19 cellular contexts compared by ENCODE assay signal in genomic region chr11:17591293-17591692, GRCh38. TPM values are rescaled to one million over a fixed set of nuclear protein-coding genes. Genes with fewer than 3 reads are reported as not detected.
DNase-seq lines count a peak whose midpoint lies in the region; ATAC-seq and TF ChIP-seq lines count a peak whose summit lies in the region.
"Had no signal": no experiment of that assay in that cellular context is flagged by ENCODE, and none has a peak within 500 bp of the region (broad histone marks: within the 10 kb centered on the region; RNA-seq: fewer than 3 reads in every experiment).

No MANE protein-coding gene starts in this region.

- no peak for DNase-seq in IMR-90
- DNase-seq in coronary artery (ENCODE audit: low spot score), result peak; percentile 55
- DNase-seq in left lung, result peak; percentile 21 to 40
- peak; percentile 56 for DNase-seq in spleen
- no peak for DNase-seq in anterior cingulate cortex (lab: John Stamatoyannopoulos, UW)
- no peak for DNase-seq in OCI-M2 (lab: John Stamatoyannopoulos, UW; ENCODE audit: unreplicated experiment)
- no peak for DNase-seq in PC-3
- DNase-seq in HEK293T (ENCODE audit: extremely low spot score), result no peak
- DNase-seq: BE2C; CD8-positive, alpha-beta T cell; COR-L47; DMS153; DMS79 treated with DMSO at 0.1 percent for 48 hours; EL; GM23248 had no signal

- POLR2A ChIA-PET in IMR-90 (lab: Charles Lee; ENCODE audit: unreplicated experiment) (no interaction called here), PC-3 (lab: Charles Lee; ENCODE audit: unreplicated experiment) (no interaction called here), HEK293T (lab: Yijun Ruan, JAX) (no interaction called here)

- H3K79me2 ChIP-seq in PC-3 (ENCODE audit: low read length), result no peaks in the 10 kb centered on the region

- H3K9ac ChIP-seq in IMR-90 (ENCODE audit: low read depth, low read length), result no peak overlapping the region
- H3K9ac ChIP-seq in PC-3 (ENCODE audit: low read length), result no peak overlapping the region
- H3K9ac ChIP-seq: GM23248 had no signal

- H3K27me3 ChIP-seq in IMR-90 (ENCODE audit: control insufficient read depth, insufficient read depth, low read length), result peaks cover 3% of the 10 kb centered on the region; the same call in 1 of the 2 replicates
- peaks cover 0 to 7% of the 10 kb centered on the region in 2 donors for H3K27me3 ChIP-seq in left lung
- H3K27me3 ChIP-seq in spleen (replicated peaks in 1 of 7), result peaks cover 0 to 29% (median 0%) of the 10 kb centered on the region in 7 donors
- peaks cover 64% of the 10 kb centered on the region for H3K27me3 ChIP-seq in PC-3 (ENCODE audit: low read length)
- H3K27me3 ChIP-seq: BE2C had no signal

- TF ChIP-seq POLR2A in IMR-90 (IDR thresholded peaks at IDR 0.05; ENCODE audit: low read depth, low read length) (no peak), spleen (IDR thresholded peaks at IDR 0.05) (no peak)

- H3K14ac ChIP-seq in IMR-90 (replicated peaks; ENCODE audit: low read depth, low read length), result no peak overlapping the region

- no peak for TF ChIP-seq CTCF in IMR-90 (conservative IDR thresholded peaks at IDR 0.05; ENCODE audit: low read depth, low read length)
- no peak for TF ChIP-seq CTCF in coronary artery (IDR thresholded peaks at IDR 0.05)
- TF ChIP-seq CTCF in left lung (IDR thresholded peaks at IDR 0.05), result no peak
- TF ChIP-seq CTCF in spleen (IDR thresholded peaks at IDR 0.05 in 8 of 11, conservative IDR thresholded peaks at IDR 0.05 in 3 of 11), result no peak
- TF ChIP-seq CTCF in PC-3 (conservative IDR thresholded peaks at IDR 0.05; ENCODE audit: low read depth, low read length), result no peak

- intact Hi-C loops in IMR-90 (cut with micrococcal nuclease) (no loop called here), left lung (cut with DNase I) (no loop called here), spleen (cut with DNase I; ENCODE audit: low total_unique reads) (no loop called here), PC-3 (cut with micrococcal nuclease) (no loop called here)

- H4K5ac ChIP-seq in IMR-90 (ENCODE audit: low read depth, low read length), result no peak overlapping the region

- peak overlapping the region; percentile 12 for H2AK9ac ChIP-seq in IMR-90 (replicated peaks; ENCODE audit: low read depth, low read length, poor library complexity)

- BruUV-seq in IMR-90 (replicated peaks; lab: Mats Ljungman, UMichigan), result no TSS peak
- no TSS peak for BruUV-seq in PC-3 (replicated peaks; lab: Mats Ljungman, UMichigan)

- H3K4me1 ChIP-seq in IMR-90 (ENCODE audit: control insufficient read depth, insufficient read depth, low read length), result no peaks in the 10 kb centered on the region
- H3K4me1 ChIP-seq in left lung, result no peaks in the 10 kb centered on the region
- H3K4me1 ChIP-seq in spleen, result no peaks in the 10 kb centered on the region
- no peaks in the 10 kb centered on the region for H3K4me1 ChIP-seq in PC-3 (ENCODE audit: insufficient read depth, low read length)
- H3K4me1 ChIP-seq: A549, BE2C had no signal

- ATAC-seq in IMR-90 (ENCODE audit: low read depth) (no peak), left lung (no peak), PC-3 (no peak)
- ATAC-seq: A549; CD8-positive, alpha-beta T cell had no signal

- no peak overlapping the region for H2BK5ac ChIP-seq in IMR-90 (ENCODE audit: low read depth, low read length, poor library complexity, severe bottlenecking)

- no peaks in the 10 kb centered on the region for H4K20me1 ChIP-seq in IMR-90 (ENCODE audit: insufficient read depth, low read length)
- no peaks in the 10 kb centered on the region for H4K20me1 ChIP-seq in PC-3 (ENCODE audit: low read length)

- no peak overlapping the region for H3K23ac ChIP-seq in IMR-90 (ENCODE audit: low read depth, low read length)

- no peak overlapping the region for H2AK5ac ChIP-seq in IMR-90 (ENCODE audit: low read depth, low read length)

- H2BK15ac ChIP-seq in IMR-90 (ENCODE audit: low read depth, low read length), result no peak overlapping the region

- no peak overlapping the region for H3K4me3 ChIP-seq in IMR-90 (ENCODE audit: insufficient read depth, low read depth, low read length)
- no peak overlapping the region for H3K4me3 ChIP-seq in coronary artery
- no peak overlapping the region for H3K4me3 ChIP-seq in left lung
- H3K4me3 ChIP-seq in spleen, result no peak overlapping the region
- H3K4me3 ChIP-seq in PC-3 (ENCODE audit: low read length), result no peak overlapping the region
- H3K4me3 ChIP-seq: A549, GM23248 had no signal

- H3K4me2 ChIP-seq in IMR-90 (ENCODE audit: low read depth, low read length) (no peak overlapping the region), PC-3 (ENCODE audit: low read length) (no peak overlapping the region)
- H3K4me2 ChIP-seq: A549 had no signal

- no peak overlapping the region for H2BK120ac ChIP-seq in IMR-90 (ENCODE audit: low read depth, low read length)

- H3K36me3 ChIP-seq in IMR-90 (ENCODE audit: control insufficient read depth, insufficient read depth, low read length) (no peaks in the 10 kb centered on the region), left lung (no peaks in the 10 kb centered on the region), spleen (no peaks in the 10 kb centered on the region), PC-3 (ENCODE audit: low read depth, low read length) (no peaks in the 10 kb centered on the region)
- H3K36me3 ChIP-seq: BE2C had no signal

- H3K27ac ChIP-seq in IMR-90 (ENCODE audit: insufficient read depth, low read length), result no peak overlapping the region
- no peak overlapping the region for H3K27ac ChIP-seq in coronary artery
- H3K27ac ChIP-seq in left lung, result no peak overlapping the region
- H3K27ac ChIP-seq in spleen, result no peak overlapping the region
- no peak overlapping the region for H3K27ac ChIP-seq in PC-3 (ENCODE audit: low read length)
- H3K27ac ChIP-seq: A549, C4-2B, GM23248 had no signal

- H3K79me1 ChIP-seq in IMR-90 (ENCODE audit: low read depth in 1 of 2, low read length in 2 of 2), result no peaks in the 10 kb centered on the region

- no peak overlapping the region for H3K18ac ChIP-seq in IMR-90 (ENCODE audit: low read depth, low read length)

- no peaks in the 10 kb centered on the region for H3F3A ChIP-seq in PC-3 (ENCODE audit: low read length, unreplicated experiment)

- H3K4ac ChIP-seq in IMR-90 (ENCODE audit: low read depth, low read length), result no peak overlapping the region

- in situ Hi-C loops in IMR-90 (cut with MboI; ENCODE audit: low sequenced_read_pairs), result no loop called here

- no peak overlapping the region for H3K56ac ChIP-seq in IMR-90 (ENCODE audit: extremely low read depth, insufficient read depth, low read length)

- H2BK20ac ChIP-seq in IMR-90 (ENCODE audit: low read depth, low read length), result no peak overlapping the region

- H2AFZ ChIP-seq in IMR-90 (replicated peaks; ENCODE audit: low read length, poor library complexity) (no peak overlapping the region), PC-3 (ENCODE audit: low read length) (no peak overlapping the region)
- H2AFZ ChIP-seq: GM23248 had no signal

- H3K9me1 ChIP-seq in IMR-90 (ENCODE audit: insufficient read depth, low read length), result no peaks in the 10 kb centered on the region

- CTCF ChIA-PET in IMR-90 (lab: Yijun Ruan, JAX), result no interaction called here
- CTCF ChIA-PET in PC-3 (lab: Charles Lee), result no interaction called here
- CTCF ChIA-PET in HEK293T (lab: Yijun Ruan, JAX), result interaction anchor here (0.6 kb wide), 1 partner anchor 368 kb away, joined by 3 read pairs; no protein-coding TSS in a partner anchor

- dilution Hi-C loops in IMR-90 (cut with HindIII; ENCODE audit: low sequenced_read_pairs, unreplicated experiment), result loop anchor here (10.0 kb wide), 1 partner anchor 394 kb away; no protein-coding TSS in a partner anchor

- H3K9me3 ChIP-seq in IMR-90 (ENCODE audit: control insufficient read depth, insufficient read depth, low read length), result no peaks in the 10 kb centered on the region
- H3K9me3 ChIP-seq in left lung, result no peaks in the 10 kb centered on the region
- no peaks in the 10 kb centered on the region for H3K9me3 ChIP-seq in spleen
- H3K9me3 ChIP-seq in PC-3 (ENCODE audit: low read length), result no peaks in the 10 kb centered on the region
- H3K9me3 ChIP-seq: A549, BE2C had no signal

- no peak for TF ChIP-seq RAD21 in IMR-90 (IDR thresholded peaks at IDR 0.05; ENCODE audit: low read length)

- H4K91ac ChIP-seq in IMR-90 (ENCODE audit: insufficient read depth, low read depth, low read length), result no peak overlapping the region

- 80% methylated on average over 6 of the region's 11 CpGs; no CpG with 5 or more reads in 1 of the 2 experiments for WGBS in IMR-90 (ENCODE audit: extremely low coverage in 2 of 2, insufficient read length in 1 of 2), 2 experiments
- WGBS in spleen, 5 donors, result 90 to 100% (median 92%) methylated on average over 2 to 11 of the region's 11 CpGs

- no peak overlapping the region for H4K8ac ChIP-seq in IMR-90 (ENCODE audit: low read depth in 2 of 2, low read length in 2 of 2)

- H3K9me2 ChIP-seq in PC-3 (replicated peaks; ENCODE audit: low read length), result no peaks in the 10 kb centered on the region

TF ChIP-seq in IMR-90, 13 proteins besides CTCF, POLR2A, EP300 and RAD21 (continues in another document):
- TF ChIP-seq RFX5 (IDR thresholded peaks at IDR 0.05; ENCODE audit: low read depth, low read length), result no peak
- no peak for TF ChIP-seq MAFK (IDR thresholded peaks at IDR 0.05; ENCODE audit: low read depth, low read length)
- no peak for TF ChIP-seq CEBPB (IDR thresholded peaks at IDR 0.05; ENCODE audit: low read depth, low read length)

TF ChIP-seq in HEK293T, 16 proteins besides CTCF, POLR2A, EP300 and RAD21 (continues in another document):
- TF ChIP-seq SUZ12 (IDR thresholded peaks at IDR 0.05) (no peak), TARDBP (IDR thresholded peaks at IDR 0.05) (no peak), PKNOX1 (IDR thresholded peaks at IDR 0.05) (no peak)

RNA-seq across cellular contexts. Expression of gene OTOG, which starts 44.2 kb away (rescaled TPM):
- total RNA-seq in IMR-90 (2012; rRNA removed), result not detected in 2 replicates
- not detected in 2 replicates for polyA plus RNA-seq in IMR-90 (2012; rRNA removed)
- not detected in 2 replicates for polyA plus RNA-seq in IMR-90 (2012; cell fraction: cytosol; rRNA removed)
- not detected in 2 replicates for polyA plus RNA-seq in IMR-90 (2012; cell fraction: nucleus; rRNA removed; ENCODE audit: low replicate concordance)
- total RNA-seq in left lung, result not detected
- not detected for total RNA-seq in spleen
- not detected for polyA plus RNA-seq in spleen
- not detected in 2 replicates for total RNA-seq in PC-3 (2014; rRNA removed)
- total RNA-seq: CD8-positive, alpha-beta T cell; GM23248; HT-29 had no signal
- polyA plus RNA-seq: A549, AG04450, GM23248 had no signal

RNA-seq across cellular contexts. Expression of gene USH1C, which starts 47.1 kb away (rescaled TPM):
- total RNA-seq in IMR-90 (2012; rRNA removed), result not detected in 2 replicates
- polyA plus RNA-seq in IMR-90 (2012; rRNA removed), result not detected in 2 replicates
- polyA plus RNA-seq in IMR-90 (2012; cell fraction: cytosol; rRNA removed), result not detected in 2 replicates
- polyA plus RNA-seq in IMR-90 (2012; cell fraction: nucleus; rRNA removed; ENCODE audit: low replicate concordance), result not detected in 2 replicates
- total RNA-seq in left lung, result under 1 TPM in 1 of 2 donors, not detected in 1; 0.63 TPM
- not detected for total RNA-seq in spleen
- polyA plus RNA-seq in spleen, result under 1 TPM in 1 of 3 donors, not detected in 2; 0.12 TPM
- total RNA-seq in PC-3 (2014; rRNA removed), result not detected in 2 replicates
- total RNA-seq: CD8-positive, alpha-beta T cell; GM23248 had no signal
- polyA plus RNA-seq: AG04450, GM23248 had no signal

Comparison
In these comparisons a context has a peak if more than half of its experiments do, and no peak if none do; other contexts are left out.
1. DNase-seq: peak in coronary artery (single experiment), left lung (2 of 2) and spleen (single experiment); none in IMR-90 (single experiment), anterior cingulate cortex (0 of 58), OCI-M2 (single experiment), PC-3 (single experiment) and HEK293T (single experiment).